ENCODE assay signal across 27 cellular contexts in genomic region chr1:181221078-181221477, GRCh38.
"Had no signal": no experiment of that assay in that cellular context is flagged by ENCODE, and none has a peak within 500 bp of the region (broad histone marks: within the 10 kb centered on the region; RNA-seq: fewer than 3 reads in every experiment).

No MANE protein-coding gene starts in this region.

- FAIRE-seq: endometrium, frontal cortex had no signal

- DNase-seq: cerebellar nuclear complex; cortex of kidney; effector memory CD8-positive, alpha-beta T cell; erythroblast; esophagus squamous epithelium; head of caudate nucleus; left cardiac atrium; left lung; lower lobe of right lung; naive thymus-derived CD8-positive, alpha-beta T cell; nephron progenitor cell; stimulated activated CD4-positive, alpha-beta T cell treated with anti-CD3 and anti-CD28 coated beads, Interleukin-12 subunit alpha, Interleukin-12 subunit beta, amount 100 ng/mL, for 4 hours; stimulated activated CD4-positive, alpha-beta T cell treated with anti-CD3 and anti-CD28 coated beads, Interleukin-1b, Interleukin-23, amount 100 ng/mL, for 48 hours; stimulated activated CD4-positive, alpha-beta T cell treated with anti-CD3 and anti-CD28 coated beads, Interleukin-4, amount 100 ng/mL, for 1 hour; stimulated activated CD8-positive, alpha-beta memory T cell treated with anti-CD3 and anti-CD28 coated beads, Interleukin-4, amount 100 ng/mL, for 48 hours; stimulated activated naive CD4-positive, alpha-beta T cell; stimulated activated naive CD8-positive, alpha-beta T cell treated with anti-CD3 and anti-CD28 coated beads, Interleukin-15, amount 100 ng/mL, for 72 hours; trophoblast cell had no signal

- H3K4me2 ChIP-seq: hepatocyte, smooth muscle cell had no signal

- H3K9me3 ChIP-seq: esophagus squamous epithelium, lower lobe of right lung, neutrophil, suprapubic skin had no signal

- H3K4me1 Mint-ChIP-seq: stimulated activated naive CD8-positive, alpha-beta T cell treated with anti-CD3 and anti-CD28 coated beads, Interleukin-15, amount 100 ng/mL, for 72 hours had no signal

- H3K4me3 ChIP-seq: esophagus squamous epithelium, hepatocyte, left lung, lower lobe of right lung, smooth muscle cell, suprapubic skin had no signal

- H3K4me1 ChIP-seq: left lung, lower lobe of right lung, parathyroid adenoma, suprapubic skin had no signal

- H3K4me3 Mint-ChIP-seq: effector memory CD8-positive, alpha-beta T cell; naive thymus-derived CD8-positive, alpha-beta T cell; nephron progenitor cell; stimulated activated naive CD8-positive, alpha-beta T cell treated with anti-CD3 and anti-CD28 coated beads, Interleukin-15, amount 100 ng/mL, for 72 hours had no signal

- H3K9ac ChIP-seq: parathyroid adenoma had no signal

- H3K36me3 ChIP-seq: esophagus squamous epithelium, left lung, lower lobe of right lung, neutrophil, suprapubic skin had no signal

- H2AFZ ChIP-seq: hepatocyte, parathyroid adenoma had no signal

- H3K27me3 ChIP-seq: hepatocyte, left lung, neutrophil, suprapubic skin had no signal

- H3K79me2 ChIP-seq: hepatocyte, parathyroid adenoma had no signal

- H3K27ac ChIP-seq: esophagus squamous epithelium, hepatocyte, left lung, lower lobe of right lung, neutrophil, parathyroid adenoma, suprapubic skin had no signal

- H3K27me3 Mint-ChIP-seq: stimulated activated naive CD8-positive, alpha-beta T cell treated with anti-CD3 and anti-CD28 coated beads, Interleukin-15, amount 100 ng/mL, for 72 hours had no signal

- H3K27ac Mint-ChIP-seq: effector memory CD8-positive, alpha-beta T cell; nephron progenitor cell; progenitor cell of endocrine pancreas; stimulated activated naive CD8-positive, alpha-beta T cell treated with anti-CD3 and anti-CD28 coated beads, Interleukin-15, amount 100 ng/mL, for 72 hours had no signal

- ATAC-seq: effector memory CD8-positive, alpha-beta T cell; left lung; lower lobe of right lung; naive thymus-derived CD8-positive, alpha-beta T cell; sciatic nerve; stimulated activated naive CD8-positive, alpha-beta T cell treated with anti-CD3 and anti-CD28 coated beads, Interleukin-15, amount 100 ng/mL, for 72 hours had no signal
